In genomic region chr6:69795469-69796080, GRCh38 we compare ENCODE assay signal across 8 cellular contexts. TPM values are rescaled to one million over a fixed set of nuclear protein-coding genes. Genes with fewer than 3 reads are reported as not detected.
DNase-seq lines count a peak whose midpoint lies in the region; ATAC-seq, FAIRE-seq and TF ChIP-seq lines count a peak whose summit lies in the region.

No MANE protein-coding gene starts in this region.

- no peak for DNase-seq in GM12891 (ENCODE audit: insufficient read length, low spot score)
- DNase-seq in MCF 10A (ENCODE audit: unreplicated experiment), result no peak
- peak in 1 of 2 donors; percentile 30 for DNase-seq in memory B cell (ENCODE audit: low spot score in 2 of 2)
- no peak for DNase-seq in left lobe of liver (ENCODE audit: low spot score)
- no peak for DNase-seq in retina
- no peak for DNase-seq in DMS114 treated with DMSO at 0.1 percent for 48 hours (lab: John Stamatoyannopoulos, UW; ENCODE audit: unreplicated experiment)

- H2AFZ ChIP-seq in KMS-11 (ENCODE audit: low read depth), result peak overlapping the region; percentile 54

- no peak for TF ChIP-seq CTCF in KMS-11 (conservative IDR thresholded peaks at IDR 0.05; ENCODE audit: low read depth, low read length)
- TF ChIP-seq CTCF in MCF 10A (IDR thresholded peaks at IDR 0.05; ENCODE audit: unreplicated experiment), result no peak

- peak overlapping the region; percentile 77; the same call in 1 of the 2 replicates for H3K9ac ChIP-seq in KMS-11

- H3K36me3 Mint-ChIP-seq in MCF 10A (ENCODE audit: insufficient read depth, unreplicated experiment) (no peaks in the 10 kb centered on the region), memory B cell (peaks cover 9% of the 10 kb centered on the region)

- H3K9me3 Mint-ChIP-seq in MCF 10A (ENCODE audit: unreplicated experiment), result no peaks in the 10 kb centered on the region
- H3K9me3 Mint-ChIP-seq in memory B cell, result no peaks in the 10 kb centered on the region

- H3K4me1 Mint-ChIP-seq in MCF 10A (ENCODE audit: insufficient read depth, unreplicated experiment) (peaks cover 20% of the 10 kb centered on the region), memory B cell (peaks cover 40% of the 10 kb centered on the region)

- H3K27ac ChIP-seq in KMS-11, result 0 out of 2 replicates have a peak overlapping the region, but pooled peaks have one; percentile 61

- H3K36me3 ChIP-seq in KMS-11 (ENCODE audit: insufficient read depth), result no peaks in the 10 kb centered on the region

- H4K20me1 ChIP-seq in KMS-11 (ENCODE audit: insufficient read depth), result no peaks in the 10 kb centered on the region

- peaks cover 6% of the 10 kb centered on the region; the same call in 1 of the 2 replicates for H3K79me2 ChIP-seq in KMS-11 (ENCODE audit: insufficient read depth, low read depth)

- no peaks in the 10 kb centered on the region for H3K27me3 ChIP-seq in KMS-11 (ENCODE audit: insufficient read depth, low read depth)

- POLR2A ChIA-PET in MCF 10A (lab: Yijun Ruan, JAX), result interaction anchor here (0.6 to 1.5 kb wide), 8 partner anchors 8 to 916 kb away, joined by 3 to 13 read pairs (median 4); no protein-coding TSS in a partner anchor

- no peaks in the 10 kb centered on the region for H3K27me3 Mint-ChIP-seq in MCF 10A (ENCODE audit: insufficient read depth, unreplicated experiment)
- H3K27me3 Mint-ChIP-seq in memory B cell, result no peaks in the 10 kb centered on the region

- H3K4me3 ChIP-seq in KMS-11 (IDR thresholded peaks at IDR 0.05; ENCODE audit: insufficient read depth, low read depth, low read length), result no peak overlapping the region

- H3K27ac Mint-ChIP-seq in MCF 10A (ENCODE audit: low read depth, unreplicated experiment), result peak overlapping the region; percentile 91
- peak overlapping the region; percentile 98 for H3K27ac Mint-ChIP-seq in memory B cell

- peak overlapping the region; percentile 85 for H3K4me3 Mint-ChIP-seq in MCF 10A (ENCODE audit: unreplicated experiment)
- H3K4me3 Mint-ChIP-seq in memory B cell, result peak overlapping the region; percentile 93

- FAIRE-seq in GM12891 (lab: Jason Lieb, UNC), result peak; percentile 13

- TSS peak; percentile 50 for BruUV-seq in MCF 10A (replicated peaks; lab: Mats Ljungman, UMichigan)

- no peak for TF ChIP-seq POLR2A in GM12891 (IDR thresholded peaks at IDR 0.05; ENCODE audit: low read depth, low read length)

- ATAC-seq in GM21528 (IDR thresholded peaks at IDR 0.05; ENCODE audit: low FRiP score, unreplicated experiment) (peak; percentile 50), memory B cell (ENCODE audit: low read depth) (peak; percentile 33), left lobe of liver (no peak)

- peak overlapping the region; percentile 68 for H3K4me2 ChIP-seq in KMS-11

- intact Hi-C loops in MCF 10A (cut with micrococcal nuclease), result no loop called here

- CTCF ChIA-PET in MCF 10A (lab: Yijun Ruan, JAX), result interaction anchor here (0.5 to 1.2 kb wide), 3 partner anchors 9 to 67 kb away, joined by 3 to 5 read pairs (median 3); no protein-coding TSS in a partner anchor

- peaks cover 27% of the 10 kb centered on the region for H3K4me1 ChIP-seq in KMS-11 (ENCODE audit: low read depth, poor library complexity, severe bottlenecking)

TF ChIP-seq in GM12891, 5 proteins besides CTCF, POLR2A, EP300 and RAD21:
- no peak for TF ChIP-seq POLR2AphosphoS5 (IDR thresholded peaks at IDR 0.05; ENCODE audit: low read depth, low read length)
- TF ChIP-seq PAX5 (IDR thresholded peaks at IDR 0.05; ENCODE audit: insufficient read depth, low read length, severe bottlenecking), result no peak
- peak; percentile 88 for TF ChIP-seq SPI1 (IDR thresholded peaks at IDR 0.05; ENCODE audit: low read depth, low read length)
- no peak for TF ChIP-seq POU2F2 (IDR thresholded peaks at IDR 0.05; ENCODE audit: low read depth, low read length)
- no peak for TF ChIP-seq TAF1 (IDR thresholded peaks at IDR 0.05; ENCODE audit: low read depth, low read length)

RNA-seq across cellular contexts. Expression of gene LMBRD1, which starts 1.2 kb away (rescaled TPM):
- polyA plus RNA-seq in GM12891 (2012; ENCODE audit: low read depth, missing spikeins), result 13.4 TPM
- total RNA-seq in MCF 10A (2022), result 18.1 and 20.7 TPM in 2 replicates
- 34.0 TPM for total RNA-seq in left lobe of liver
